In genomic region chr6:15297167-15297566, GRCh38 we compare ENCODE assay signal across 7 cellular contexts. TPM values are rescaled to one million over a fixed set of nuclear protein-coding genes. Genes with fewer than 3 reads are reported as not detected.
DNase-seq lines count a peak whose midpoint lies in the region; ATAC-seq and TF ChIP-seq lines count a peak whose summit lies in the region.
"Not testable (repeated sequence)": the region's sequence is repeated elsewhere in the genome, so short reads cannot be mapped to it uniquely, and the experiment has no call there.

No MANE protein-coding gene starts in this region.

- H3K4me2 ChIP-seq in MM.1S (ENCODE audit: low read depth, low read length): peak overlapping the region; percentile 45; the same call in 1 of the 2 replicates

- DNase-seq in CD14-positive monocyte (ENCODE audit: low spot score); MM.1S; activated CD4-positive, alpha-beta T cell treated with anti-CD3 and anti-CD28 coated beads, Interleukin-2, amount 10 ng/mL, durations not matched to agents 7 days and 5 days; activated T-helper 1 cell treated with anti-CD3 and anti-CD28 coated beads, Interleukin-12 subunit alpha, Interleukin-12 subunit beta, Interleukin-2, Interleukin-4 antibody, amounts not matched to agents 30 ng/mL and 10 ng/mL and 1 ng/mL, durations not matched to agents 14 hours and 24 hours and 36 hours (ENCODE audit: low spot score); activated naive CD8-positive, alpha-beta T cell treated with anti-CD3 and anti-CD28 coated beads, Interleukin-2, amount 50 U/mL, for 24 hours; memory B cell (ENCODE audit: low spot score in 2 of 2); stimulated activated effector memory CD8-positive, alpha-beta T cell treated with anti-CD3 and anti-CD28 coated beads, Interleukin-12 subunit alpha, Interleukin-12 subunit beta, amount 100 ng/mL, for 72 hours (ENCODE audit: low spot score in 2 of 2): not testable (repeated sequence)

- H3K4me1 ChIP-seq in MM.1S (ENCODE audit: low read length): peaks cover 49% of the 10 kb centered on the region

- ATAC-seq in activated naive CD8-positive, alpha-beta T cell treated with anti-CD3 and anti-CD28 coated beads, Interleukin-2, amount 50 U/mL, for 24 hours; memory B cell (ENCODE audit: low read depth); stimulated activated effector memory CD8-positive, alpha-beta T cell treated with anti-CD3 and anti-CD28 coated beads, Interleukin-12 subunit alpha, Interleukin-12 subunit beta, amount 100 ng/mL, for 72 hours: not testable (repeated sequence)

- not testable (repeated sequence) for TF ChIP-seq CTCF in CD14-positive monocyte (IDR thresholded peaks at IDR 0.05); MM.1S (IDR thresholded peaks at IDR 0.05; ENCODE audit: low read length)

- H3K27ac ChIP-seq in MM.1S (ENCODE audit: low read length): peak overlapping the region; percentile 47; the same call in 1 of the 2 replicates

- not testable (repeated sequence) for H3K9me3 Mint-ChIP-seq in CD14-positive monocyte; activated CD4-positive, alpha-beta T cell treated with anti-CD3 and anti-CD28 coated beads, Interleukin-2, amount 10 ng/mL, durations not matched to agents 7 days and 5 days; activated T-helper 1 cell treated with anti-CD3 and anti-CD28 coated beads, Interleukin-12 subunit alpha, Interleukin-12 subunit beta, Interleukin-2, Interleukin-4 antibody, amounts not matched to agents 30 ng/mL and 10 ng/mL and 1 ng/mL, durations not matched to agents 14 hours and 24 hours and 36 hours; activated naive CD8-positive, alpha-beta T cell treated with anti-CD3 and anti-CD28 coated beads, Interleukin-2, amount 50 U/mL, for 24 hours; memory B cell; stimulated activated effector memory CD8-positive, alpha-beta T cell treated with anti-CD3 and anti-CD28 coated beads, Interleukin-12 subunit alpha, Interleukin-12 subunit beta, amount 100 ng/mL, for 72 hours

- peaks cover 91% of the 10 kb centered on the region for H3K79me2 ChIP-seq in MM.1S (ENCODE audit: low read length)

- H3K27me3 Mint-ChIP-seq in CD14-positive monocyte (ENCODE audit: low read depth in 3 of 3); activated CD4-positive, alpha-beta T cell treated with anti-CD3 and anti-CD28 coated beads, Interleukin-2, amount 10 ng/mL, durations not matched to agents 7 days and 5 days; activated T-helper 1 cell treated with anti-CD3 and anti-CD28 coated beads, Interleukin-12 subunit alpha, Interleukin-12 subunit beta, Interleukin-2, Interleukin-4 antibody, amounts not matched to agents 30 ng/mL and 10 ng/mL and 1 ng/mL, durations not matched to agents 14 hours and 24 hours and 36 hours (ENCODE audit: insufficient read depth); activated naive CD8-positive, alpha-beta T cell treated with anti-CD3 and anti-CD28 coated beads, Interleukin-2, amount 50 U/mL, for 24 hours; memory B cell: not testable (repeated sequence)

- CTCF ChIA-PET in activated CD4-positive, alpha-beta T cell treated with anti-CD3 and anti-CD28 coated beads, Interleukin-2, amount 10 ng/mL, durations not matched to agents 7 days and 5 days (lab: Charles Lee): not testable (repeated sequence)

- not testable (repeated sequence) for H2AFZ ChIP-seq in MM.1S (ENCODE audit: low read length)

- POLR2A ChIA-PET in activated CD4-positive, alpha-beta T cell treated with anti-CD3 and anti-CD28 coated beads, Interleukin-2, amount 10 ng/mL, durations not matched to agents 7 days and 5 days (lab: Charles Lee): not testable (repeated sequence)

- not testable (repeated sequence) for H3K9me2 ChIP-seq in MM.1S (replicated peaks; ENCODE audit: insufficient read depth, low read length)

- not testable (repeated sequence) for H3K9ac ChIP-seq in MM.1S (ENCODE audit: low read length)

- H3K4me1 Mint-ChIP-seq in CD14-positive monocyte (peaks cover 93% of the 10 kb centered on the region), memory B cell (peaks cover 50% of the 10 kb centered on the region)
- peaks cover 86% of the 10 kb centered on the region for H3K4me1 Mint-ChIP-seq in activated CD4-positive, alpha-beta T cell treated with anti-CD3 and anti-CD28 coated beads, Interleukin-2, amount 10 ng/mL, durations not matched to agents 7 days and 5 days
- peaks cover 92% of the 10 kb centered on the region for H3K4me1 Mint-ChIP-seq in activated T-helper 1 cell treated with anti-CD3 and anti-CD28 coated beads, Interleukin-12 subunit alpha, Interleukin-12 subunit beta, Interleukin-2, Interleukin-4 antibody, amounts not matched to agents 30 ng/mL and 10 ng/mL and 1 ng/mL, durations not matched to agents 14 hours and 24 hours and 36 hours (ENCODE audit: low read depth)
- peaks cover 90% of the 10 kb centered on the region for H3K4me1 Mint-ChIP-seq in activated naive CD8-positive, alpha-beta T cell treated with anti-CD3 and anti-CD28 coated beads, Interleukin-2, amount 50 U/mL, for 24 hours
- peaks cover 84% of the 10 kb centered on the region for H3K4me1 Mint-ChIP-seq in stimulated activated effector memory CD8-positive, alpha-beta T cell treated with anti-CD3 and anti-CD28 coated beads, Interleukin-12 subunit alpha, Interleukin-12 subunit beta, amount 100 ng/mL, for 72 hours

- H3K27ac Mint-ChIP-seq in CD14-positive monocyte (peak overlapping the region in 6 of 7 donors; percentile 82 to 87 (median 84)), memory B cell (peak overlapping the region; percentile 6)
- peak overlapping the region; percentile 70 for H3K27ac Mint-ChIP-seq in activated CD4-positive, alpha-beta T cell treated with anti-CD3 and anti-CD28 coated beads, Interleukin-2, amount 10 ng/mL, durations not matched to agents 7 days and 5 days
- H3K27ac Mint-ChIP-seq in activated T-helper 1 cell treated with anti-CD3 and anti-CD28 coated beads, Interleukin-12 subunit alpha, Interleukin-12 subunit beta, Interleukin-2, Interleukin-4 antibody, amounts not matched to agents 30 ng/mL and 10 ng/mL and 1 ng/mL, durations not matched to agents 14 hours and 24 hours and 36 hours: peak overlapping the region; percentile 79
- peak overlapping the region; percentile 88 for H3K27ac Mint-ChIP-seq in activated naive CD8-positive, alpha-beta T cell treated with anti-CD3 and anti-CD28 coated beads, Interleukin-2, amount 50 U/mL, for 24 hours
- H3K27ac Mint-ChIP-seq in stimulated activated effector memory CD8-positive, alpha-beta T cell treated with anti-CD3 and anti-CD28 coated beads, Interleukin-12 subunit alpha, Interleukin-12 subunit beta, amount 100 ng/mL, for 72 hours: peak overlapping the region; percentile 57

- H3K27me3 ChIP-seq in MM.1S (replicated peaks; ENCODE audit: insufficient read depth, low read length): not testable (repeated sequence)

- H3F3A ChIP-seq in MM.1S (ENCODE audit: insufficient read depth, low read length): peaks cover 27% of the 10 kb centered on the region

- not testable (repeated sequence) for H3K9me3 ChIP-seq in MM.1S (replicated peaks; ENCODE audit: insufficient read depth, low read length)

- intact Hi-C loops in CD14-positive monocyte (cut with micrococcal nuclease): loop anchor here in 1 of 2 donors (5.0 kb wide), 2 partner anchors 35 to 40 kb away; no protein-coding TSS in a partner anchor
- intact Hi-C loops in activated T-helper 1 cell treated with anti-CD3 and anti-CD28 coated beads, Interleukin-12 subunit alpha, Interleukin-12 subunit beta, Interleukin-2, Interleukin-4 antibody, amounts not matched to agents 30 ng/mL and 10 ng/mL and 1 ng/mL, durations not matched to agents 14 hours and 24 hours and 36 hours (cut with micrococcal nuclease): not testable (repeated sequence)

- H3K36me3 ChIP-seq in MM.1S (replicated peaks; ENCODE audit: insufficient read depth, low read length): not testable (repeated sequence)

- H3K4me3 Mint-ChIP-seq in CD14-positive monocyte; activated CD4-positive, alpha-beta T cell treated with anti-CD3 and anti-CD28 coated beads, Interleukin-2, amount 10 ng/mL, durations not matched to agents 7 days and 5 days; activated T-helper 1 cell treated with anti-CD3 and anti-CD28 coated beads, Interleukin-12 subunit alpha, Interleukin-12 subunit beta, Interleukin-2, Interleukin-4 antibody, amounts not matched to agents 30 ng/mL and 10 ng/mL and 1 ng/mL, durations not matched to agents 14 hours and 24 hours and 36 hours; activated naive CD8-positive, alpha-beta T cell treated with anti-CD3 and anti-CD28 coated beads, Interleukin-2, amount 50 U/mL, for 24 hours; memory B cell: not testable (repeated sequence)
- peak overlapping the region; percentile 42 for H3K4me3 Mint-ChIP-seq in stimulated activated effector memory CD8-positive, alpha-beta T cell treated with anti-CD3 and anti-CD28 coated beads, Interleukin-12 subunit alpha, Interleukin-12 subunit beta, amount 100 ng/mL, for 72 hours

- not testable (repeated sequence) for H4K20me1 ChIP-seq in MM.1S (ENCODE audit: insufficient read depth, low read length)

- not testable (repeated sequence) for H3K4me3 ChIP-seq in MM.1S (ENCODE audit: low read length)

- H3K36me3 Mint-ChIP-seq in CD14-positive monocyte: peaks cover 31 to 40% of the 10 kb centered on the region in 2 donors
- peaks cover 38% of the 10 kb centered on the region for H3K36me3 Mint-ChIP-seq in activated CD4-positive, alpha-beta T cell treated with anti-CD3 and anti-CD28 coated beads, Interleukin-2, amount 10 ng/mL, durations not matched to agents 7 days and 5 days (ENCODE audit: low read depth)
- H3K36me3 Mint-ChIP-seq in activated T-helper 1 cell treated with anti-CD3 and anti-CD28 coated beads, Interleukin-12 subunit alpha, Interleukin-12 subunit beta, Interleukin-2, Interleukin-4 antibody, amounts not matched to agents 30 ng/mL and 10 ng/mL and 1 ng/mL, durations not matched to agents 14 hours and 24 hours and 36 hours (ENCODE audit: low read depth): peaks cover 34% of the 10 kb centered on the region
- H3K36me3 Mint-ChIP-seq in activated naive CD8-positive, alpha-beta T cell treated with anti-CD3 and anti-CD28 coated beads, Interleukin-2, amount 50 U/mL, for 24 hours (ENCODE audit: low read depth): peaks cover 27% of the 10 kb centered on the region
- not testable (repeated sequence) for H3K36me3 Mint-ChIP-seq in memory B cell
- peaks cover 21% of the 10 kb centered on the region for H3K36me3 Mint-ChIP-seq in stimulated activated effector memory CD8-positive, alpha-beta T cell treated with anti-CD3 and anti-CD28 coated beads, Interleukin-12 subunit alpha, Interleukin-12 subunit beta, amount 100 ng/mL, for 72 hours

RNA-seq across cellular contexts. Expression of gene JARID2, which starts 51.3 kb away (rescaled TPM):
- 10 to 100 TPM in 1 of 2 donors, 1 to 10 TPM in 1; 6.8 to 12.5 TPM for polyA plus RNA-seq in CD14-positive monocyte
- total RNA-seq in activated CD4-positive, alpha-beta T cell treated with anti-CD3 and anti-CD28 coated beads, Interleukin-2, amount 10 ng/mL, durations not matched to agents 7 days and 5 days: 10 to 100 TPM; 27.5 to 27.6 TPM
- 60.5 and 62.5 TPM in 2 replicates for total RNA-seq in activated T-helper 1 cell treated with anti-CD3 and anti-CD28 coated beads, Interleukin-12 subunit alpha, Interleukin-12 subunit beta, Interleukin-2, Interleukin-4 antibody, amounts not matched to agents 30 ng/mL and 10 ng/mL and 1 ng/mL, durations not matched to agents 14 hours and 24 hours and 36 hours

Comparison
In these comparisons a context has a peak if more than half of its experiments do, and no peak if none do; other contexts are left out.
1. H3K27ac Mint-ChIP-seq: peak in every context shown above with its lines; median percentile 88 in activated naive CD8-positive, alpha-beta T cell treated with anti-CD3 and anti-CD28 coated beads, Interleukin-2, amount 50 U/mL, for 24 hours; 84 in CD14-positive monocyte; 79 in activated T-helper 1 cell treated with anti-CD3 and anti-CD28 coated beads, Interleukin-12 subunit alpha, Interleukin-12 subunit beta, Interleukin-2, Interleukin-4 antibody, amounts not matched to agents 30 ng/mL and 10 ng/mL and 1 ng/mL, durations not matched to agents 14 hours and 24 hours and 36 hours; 70 in activated CD4-positive, alpha-beta T cell treated with anti-CD3 and anti-CD28 coated beads, Interleukin-2, amount 10 ng/mL, durations not matched to agents 7 days and 5 days; 57 in stimulated activated effector memory CD8-positive, alpha-beta T cell treated with anti-CD3 and anti-CD28 coated beads, Interleukin-12 subunit alpha, Interleukin-12 subunit beta, amount 100 ng/mL, for 72 hours; 6 in memory B cell.